Comparison of ENCODE assay signal across 10 cellular contexts in the genomic region with DNA sequence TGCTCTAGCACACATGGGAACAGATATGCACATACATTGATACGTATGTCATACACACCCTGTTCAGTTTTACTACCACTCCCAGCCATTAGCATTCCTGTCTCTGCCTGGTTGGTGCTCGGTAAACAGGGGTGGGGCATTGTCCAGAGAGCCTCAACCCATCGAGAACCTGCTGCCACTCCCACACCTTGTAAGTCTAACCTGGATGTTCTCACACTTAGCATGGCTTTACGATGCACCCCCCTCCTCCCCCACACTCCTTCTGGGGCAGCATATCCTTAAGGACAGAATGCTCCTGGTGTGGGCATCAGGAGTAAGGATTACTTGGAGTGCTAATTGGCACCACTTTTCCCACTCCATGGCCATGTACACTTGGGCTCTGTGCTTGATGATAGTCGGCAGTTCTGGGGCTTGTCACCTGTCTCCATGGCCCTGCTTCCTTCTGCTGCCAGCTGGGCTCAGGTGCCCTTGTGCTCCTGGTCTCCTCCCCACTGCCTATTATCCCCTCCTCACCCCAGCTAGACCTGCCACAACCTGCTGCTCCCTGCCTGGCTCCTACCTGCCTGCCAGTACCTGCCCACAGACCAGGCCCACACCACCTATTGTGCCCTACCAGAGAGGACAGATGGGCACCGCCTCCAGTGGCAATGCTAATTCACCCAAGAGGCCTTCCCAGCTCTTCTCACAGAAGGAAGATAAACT. TPM values are rescaled to one million over a fixed set of nuclear protein-coding genes. Genes with fewer than 3 reads are reported as not detected.
A peak's percentile ranks its signal among the peaks of the same experiment; 100 is the strongest.
DNase-seq lines count a peak whose midpoint lies in the region; ATAC-seq and TF ChIP-seq lines count a peak whose summit lies in the region.
"Had no signal": no experiment of that assay in that cellular context is flagged by ENCODE, and none has a peak within 500 bp of the region (broad histone marks: within the 10 kb centered on the region; RNA-seq: fewer than 3 reads in every experiment).

No MANE protein-coding gene starts in this region.

- DNase-seq in DMS 273 (lab: John Stamatoyannopoulos, UW; ENCODE audit: unreplicated experiment) (peak; percentile 57), DMS 273 treated with DMSO at 0.1 percent for 48 hours (lab: John Stamatoyannopoulos, UW) (no peak), NCI-H510A treated with DMSO at 0.1 percent for 48 hours (lab: John Stamatoyannopoulos, UW) (peak; percentile 83), endodermal cell (peak; percentile 68), sciatic nerve (ENCODE audit: low spot score) (no peak), iPS-NIHi11 (ENCODE audit: low spot score) (no peak)
- DNase-seq: NCI-H1694 had no signal

- no peak overlapping the region for H3K4me3 ChIP-seq in endodermal cell (ENCODE audit: low read length)

- H3K4me1 ChIP-seq in endodermal cell (ENCODE audit: control insufficient read depth, insufficient read depth, low read length), result peaks cover 5% of the 10 kb centered on the region

- peaks cover 40% of the 10 kb centered on the region for H3K36me3 ChIP-seq in endodermal cell (ENCODE audit: control insufficient read depth, insufficient read depth, low read length)

- no peak overlapping the region for H3K27ac Mint-ChIP-seq in endodermal cell

- no peak for TF ChIP-seq CTCF in endodermal cell (conservative IDR thresholded peaks at IDR 0.05)

- no peaks in the 10 kb centered on the region for H3K9me3 Mint-ChIP-seq in endodermal cell
- H3K9me3 Mint-ChIP-seq: activated naive CD4-positive, alpha-beta T cell treated with anti-CD3 and anti-CD28 coated beads, Interleukin-2, amount 50 U/mL, for 72 hours had no signal

- H3K4me3 Mint-ChIP-seq in endodermal cell, result peak overlapping the region; percentile 38

- H3K4me1 Mint-ChIP-seq in endodermal cell, result peaks cover 3% of the 10 kb centered on the region

- H3K9ac ChIP-seq in endodermal cell (ENCODE audit: extremely low read depth, low read length, poor library complexity, severe bottlenecking), result no peak overlapping the region

- H3K36me3 Mint-ChIP-seq in endodermal cell (ENCODE audit: low read depth), result peaks cover 40% of the 10 kb centered on the region

- intact Hi-C loops in sciatic nerve (cut with DNase I), result no loop called here

- H3K27me3 Mint-ChIP-seq in endodermal cell (ENCODE audit: insufficient read depth), result no peaks in the 10 kb centered on the region

- WGBS in endodermal cell (ENCODE audit: insufficient coverage in 1 of 2, insufficient read length in 1 of 2), 2 experiments, result 96 to 98% methylated on average over 5 to 6 of the region's 6 CpGs

- no peaks in the 10 kb centered on the region for H3K27me3 ChIP-seq in endodermal cell (ENCODE audit: control insufficient read depth, insufficient read depth, low read length, poor library complexity, severe bottlenecking)

- ATAC-seq in sciatic nerve, result peak; percentile 2
- no peak for ATAC-seq in GM21576 (IDR thresholded peaks at IDR 0.05; ENCODE audit: unreplicated experiment)
- ATAC-seq in HG02870 (IDR thresholded peaks at IDR 0.05; ENCODE audit: unreplicated experiment), result no peak

- no peaks in the 10 kb centered on the region for H3K9me3 ChIP-seq in endodermal cell (ENCODE audit: control insufficient read depth, low read length)

- no peak overlapping the region for H3K27ac ChIP-seq in endodermal cell (ENCODE audit: low read depth, low read length)

RNA-seq across cellular contexts. Expression of gene RAPGEFL1, which starts 0.7 kb away (rescaled TPM):
- total RNA-seq in endodermal cell, result 10 to 100 TPM; 15.6 to 20.8 TPM
- 19.9 TPM for polyA plus RNA-seq in endodermal cell (2013, experiment 1 of 2)
- polyA plus RNA-seq in endodermal cell (2013, experiment 2 of 2), result 15.5 TPM
- total RNA-seq in sciatic nerve, result 21.2 TPM

RNA-seq across cellular contexts. Expression of gene CASC3, which starts 36.2 kb away (rescaled TPM):
- total RNA-seq in endodermal cell (100 to 1,000 TPM; 113 to 116 TPM), sciatic nerve (135 TPM)
- 121 TPM for polyA plus RNA-seq in endodermal cell (2013, experiment 1 of 2)
- 108 TPM for polyA plus RNA-seq in endodermal cell (2013, experiment 2 of 2)

RNA-seq across cellular contexts. Expression of gene WIPF2, which starts 42.5 kb away (rescaled TPM):
- total RNA-seq in endodermal cell (10 to 100 TPM; 22.5 to 25.3 TPM), sciatic nerve (41.1 TPM)
- 25.6 TPM for polyA plus RNA-seq in endodermal cell (2013, experiment 1 of 2)
- polyA plus RNA-seq in endodermal cell (2013, experiment 2 of 2), result 24.2 TPM

RNA-seq across cellular contexts. Expression of gene MSL1, which starts 54.8 kb away (rescaled TPM):
- 100 to 1,000 TPM in 1 of 2 donors, 10 to 100 TPM in 1; 95.4 to 108 TPM for total RNA-seq in endodermal cell
- 126 TPM for polyA plus RNA-seq in endodermal cell (2013, experiment 1 of 2)
- 115 TPM for polyA plus RNA-seq in endodermal cell (2013, experiment 2 of 2)
- 108 TPM for total RNA-seq in sciatic nerve

Comparison
In these comparisons a context has a peak if more than half of its experiments do, and no peak if none do; other contexts are left out.
1. DNase-seq: peak in DMS 273 (single experiment), NCI-H510A treated with DMSO at 0.1 percent for 48 hours (single experiment) and endodermal cell (single experiment); none in DMS 273 treated with DMSO at 0.1 percent for 48 hours (single experiment), sciatic nerve (single experiment) and iPS-NIHi11 (single experiment).